Comparison of ENCODE assay signal across 8 cellular contexts in the genomic region with DNA sequence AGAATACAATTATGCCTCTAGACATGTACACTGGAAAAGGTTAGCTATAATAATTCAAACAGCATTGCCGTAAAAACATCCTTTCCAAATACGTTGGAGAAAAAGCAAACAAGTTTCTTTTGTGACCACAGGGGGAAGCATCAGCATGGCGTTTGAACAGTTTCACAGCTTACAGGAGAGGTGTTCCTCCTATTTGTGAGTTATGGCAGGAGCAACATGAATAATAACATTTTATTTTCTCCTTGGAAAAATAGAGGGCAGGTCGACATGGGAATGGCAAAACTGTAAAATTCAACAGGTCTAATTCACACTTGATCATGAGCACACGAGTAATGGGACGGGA. TPM values are rescaled to one million over a fixed set of nuclear protein-coding genes. Genes with fewer than 3 reads are reported as not detected.
DNase-seq lines count a peak whose midpoint lies in the region; ATAC-seq and TF ChIP-seq lines count a peak whose summit lies in the region.

No MANE protein-coding gene starts in this region.

- no peaks in the 10 kb centered on the region for H3K27me3 ChIP-seq in PC-3 (ENCODE audit: low read length)

- H4K20me1 ChIP-seq in PC-3 (ENCODE audit: low read length): no peaks in the 10 kb centered on the region

- DNase-seq in AG09319 (ENCODE audit: extremely low read depth, low read depth): peak; percentile 15
- peak; percentile 68 for DNase-seq in PC-3
- DNase-seq in fibroblast of peridontal ligament (ENCODE audit: extremely low read depth): peak; percentile 80
- peak; percentile 15 for DNase-seq in smooth muscle cell of the brain vasculature (ENCODE audit: low read depth, low spot score)
- no peak for DNase-seq in activated T-cell treated with anti-CD3 and anti-CD28 coated beads for 4 hours
- DNase-seq in left lobe of liver (ENCODE audit: low spot score): no peak

- H3K9me3 ChIP-seq in HEK293 (ENCODE audit: control insufficient read depth, insufficient read depth, low read depth, low read length): no peaks in the 10 kb centered on the region
- no peaks in the 10 kb centered on the region for H3K9me3 ChIP-seq in PC-3 (ENCODE audit: low read length)

- BruUV-seq in PC-3 (replicated peaks; lab: Mats Ljungman, UMichigan): no TSS peak

- H3F3A ChIP-seq in PC-3 (ENCODE audit: low read length, unreplicated experiment): no peaks in the 10 kb centered on the region

- H3K36me3 ChIP-seq in HEK293 (ENCODE audit: control insufficient read depth in 2 of 2, insufficient read depth in 1 of 2, low read length in 2 of 2) (no peaks in the 10 kb centered on the region), PC-3 (ENCODE audit: low read depth, low read length) (no peaks in the 10 kb centered on the region)

- peak; percentile 95 for ATAC-seq in PC-3
- ATAC-seq in left lobe of liver: no peak
- no peak for ATAC-seq in HG03175 (IDR thresholded peaks at IDR 0.05; ENCODE audit: unreplicated experiment)

- TF ChIP-seq CTCF in AG09319 (IDR thresholded peaks at IDR 0.05; ENCODE audit: low read depth, low read length): peak; percentile 62
- TF ChIP-seq CTCF in HEK293 (tag by site-specific recombination; IDR thresholded peaks at IDR 0.05): peak; percentile 21; the same call in 1 of the 2 replicates
- TF ChIP-seq CTCF in PC-3 (conservative IDR thresholded peaks at IDR 0.05; ENCODE audit: low read depth, low read length): peak; percentile 79

- peak overlapping the region; percentile 41; the same call in 1 of the 2 replicates for H2AFZ ChIP-seq in PC-3 (ENCODE audit: low read length)

- CTCF ChIA-PET in HEK293 (lab: Yijun Ruan, JAX) (interaction anchor here (0.5 to 2.2 kb wide), 8 partner anchors 9 to 910 kb away, joined by 3 to 6 read pairs (median 4); no protein-coding TSS in a partner anchor), PC-3 (lab: Charles Lee) (interaction anchor here (0.5 to 1.4 kb wide), 8 partner anchors 8 to 198 kb away, joined by 3 to 8 read pairs (median 4); no protein-coding TSS in a partner anchor)

- no peaks in the 10 kb centered on the region for H3K4me1 ChIP-seq in HEK293 (ENCODE audit: control insufficient read depth, insufficient read depth, low read length)
- H3K4me1 ChIP-seq in PC-3 (ENCODE audit: insufficient read depth, low read length): no peaks in the 10 kb centered on the region

- H3K4me3 ChIP-seq in HEK293 (ENCODE audit: low read depth, low read length): no peak overlapping the region
- peak overlapping the region; percentile 10; the same call in 1 of the 2 replicates for H3K4me3 ChIP-seq in PC-3 (ENCODE audit: low read length)

- H3K79me2 ChIP-seq in PC-3 (ENCODE audit: low read length): no peaks in the 10 kb centered on the region

- no peaks in the 10 kb centered on the region for H3K9me2 ChIP-seq in PC-3 (replicated peaks; ENCODE audit: low read length)

- intact Hi-C loops in PC-3 (cut with micrococcal nuclease): loop anchor here (1.0 to 5.0 kb wide), 3 partner anchors 166 to 513 kb away; no protein-coding TSS in a partner anchor

- H3K4me2 ChIP-seq in PC-3 (ENCODE audit: low read length): peak overlapping the region; percentile 40

- POLR2A ChIA-PET in HEK293 (lab: Yijun Ruan, JAX) (no interaction called here), PC-3 (lab: Charles Lee; ENCODE audit: unreplicated experiment) (no interaction called here)

- no peak overlapping the region for H3K27ac ChIP-seq in HEK293 (ENCODE audit: extremely low read depth, low read depth, low read length)
- H3K27ac ChIP-seq in PC-3 (ENCODE audit: low read length): no peak overlapping the region

- H3K9ac ChIP-seq in PC-3 (ENCODE audit: low read length): no peak overlapping the region

TF ChIP-seq in HEK293, 187 proteins besides CTCF, POLR2A, EP300 and RAD21:
- 0 out of 2 replicates have a peak, but pooled peaks have one; percentile 12 for TF ChIP-seq SCRT2 (tag by site-specific recombination; IDR thresholded peaks at IDR 0.05)
- no peak for TF ChIP-seq ZNF169 (tag by site-specific recombination; IDR thresholded peaks at IDR 0.05)
- TF ChIP-seq ZNF335 (tag by site-specific recombination; conservative IDR thresholded peaks at IDR 0.05): peak; percentile 38; the same call in 1 of the 2 replicates
- TF ChIP-seq, protein P1, sequence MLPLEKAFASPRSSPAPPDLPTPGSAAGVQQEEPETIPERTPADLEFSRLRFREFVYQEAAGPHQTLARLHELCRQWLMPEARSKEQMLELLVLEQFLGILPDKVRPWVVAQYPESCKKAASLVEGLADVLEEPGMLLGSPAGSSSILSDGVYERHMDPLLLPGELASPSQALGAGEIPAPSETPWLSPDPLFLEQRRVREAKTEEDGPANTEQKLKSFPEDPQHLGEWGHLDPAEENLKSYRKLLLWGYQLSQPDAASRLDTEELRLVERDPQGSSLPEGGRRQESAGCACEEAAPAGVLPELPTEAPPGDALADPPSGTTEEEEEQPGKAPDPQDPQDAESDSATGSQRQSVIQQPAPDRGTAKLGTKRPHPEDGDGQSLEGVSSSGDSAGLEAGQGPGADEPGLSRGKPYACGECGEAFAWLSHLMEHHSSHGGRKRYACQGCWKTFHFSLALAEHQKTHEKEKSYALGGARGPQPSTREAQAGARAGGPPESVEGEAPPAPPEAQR (tag by site-specific recombination; IDR thresholded peaks at IDR 0.05): no peak

RNA-seq across cellular contexts. Expression of gene GADL1, which starts 39.7 kb away (rescaled TPM):
- total RNA-seq in PC-3 (2014; rRNA removed) (not detected in 2 replicates), left lobe of liver (not detected)

Comparison
In these comparisons a context has a peak if more than half of its experiments do, and no peak if none do; other contexts are left out.
1. DNase-seq: peak in AG09319 (single experiment), PC-3 (single experiment), fibroblast of peridontal ligament (single experiment) and smooth muscle cell of the brain vasculature (single experiment); none in activated T-cell treated with anti-CD3 and anti-CD28 coated beads for 4 hours (single experiment) and left lobe of liver (single experiment).
2. CTCF ChIP-seq: peak in every context shown above with its lines; median percentile 79 in PC-3; 62 in AG09319; 21 in HEK293.